ENCODE assay signal across 21 cellular contexts in genomic region chr22:23782649-23783048, GRCh38. TPM values are rescaled to one million over a fixed set of nuclear protein-coding genes. Genes with fewer than 3 reads are reported as not detected.
DNase-seq lines count a peak whose midpoint lies in the region; ATAC-seq, FAIRE-seq and TF ChIP-seq lines count a peak whose summit lies in the region.
"Had no signal": no experiment of that assay in that cellular context is flagged by ENCODE, and none has a peak within 500 bp of the region (broad histone marks: within the 10 kb centered on the region; RNA-seq: fewer than 3 reads in every experiment).

No MANE protein-coding gene starts in this region.

- peaks cover 28% of the 10 kb centered on the region for H3K4me1 Mint-ChIP-seq in activated CD8-positive, alpha-beta T cell treated with anti-CD3 and anti-CD28 coated beads, Interleukin-2, amount 10 ng/mL, durations not matched to agents 7 days and 5 days (ENCODE audit: low read depth)
- peaks cover 15% of the 10 kb centered on the region for H3K4me1 Mint-ChIP-seq in activated CD8-positive, alpha-beta T cell treated with anti-CD3 and anti-CD28 coated beads for 36 hours (ENCODE audit: low read depth)
- peaks cover 20% of the 10 kb centered on the region for H3K4me1 Mint-ChIP-seq in type B pancreatic cell (ENCODE audit: unreplicated experiment)
- peaks cover 6% of the 10 kb centered on the region for H3K4me1 Mint-ChIP-seq in endothelial cell (ENCODE audit: unreplicated experiment)

- CTCF ChIA-PET in activated CD8-positive, alpha-beta T cell treated with anti-CD3 and anti-CD28 coated beads, Interleukin-2, amount 10 ng/mL, durations not matched to agents 7 days and 5 days (lab: Charles Lee), result no interaction called here
- CTCF ChIA-PET in activated CD8-positive, alpha-beta T cell treated with anti-CD3 and anti-CD28 coated beads for 36 hours (lab: Charles Lee), result no interaction called here
- CTCF ChIA-PET in HEK293 (lab: Yijun Ruan, JAX), result no interaction called here

- H3K4me3 ChIP-seq in HEK293 (ENCODE audit: low read depth, low read length) (no peak overlapping the region), hepatocyte (no peak overlapping the region)
- H3K4me3 ChIP-seq: GM23248 had no signal

- H3K4me1 ChIP-seq in HEK293 (ENCODE audit: control insufficient read depth, insufficient read depth, low read length) (no peaks in the 10 kb centered on the region; the same call in 1 of the 2 replicates), hepatocyte (ENCODE audit: insufficient read depth) (peaks cover 36% of the 10 kb centered on the region)

- H3K9me3 ChIP-seq in HEK293 (ENCODE audit: control insufficient read depth, insufficient read depth, low read depth, low read length), result no peaks in the 10 kb centered on the region
- no peaks in the 10 kb centered on the region for H3K9me3 ChIP-seq in hepatocyte (ENCODE audit: low read depth)

- no peak for ATAC-seq in activated CD8-positive, alpha-beta T cell treated with anti-CD3 and anti-CD28 coated beads, Interleukin-2, amount 10 ng/mL, durations not matched to agents 7 days and 5 days
- no peak for ATAC-seq in activated CD8-positive, alpha-beta T cell treated with anti-CD3 and anti-CD28 coated beads for 36 hours
- ATAC-seq: HCT116 had no signal

- no peak for DNase-seq in activated CD8-positive, alpha-beta T cell treated with anti-CD3 and anti-CD28 coated beads, Interleukin-2, amount 10 ng/mL, durations not matched to agents 7 days and 5 days
- no peak for DNase-seq in activated CD8-positive, alpha-beta T cell treated with anti-CD3 and anti-CD28 coated beads for 36 hours
- DNase-seq in hepatocyte (ENCODE audit: low spot score), result no peak
- DNase-seq in urothelium cell line (ENCODE audit: low spot score), result no peak
- no peak for DNase-seq in NCI-H1048 (lab: John Stamatoyannopoulos, UW)
- no peak for DNase-seq in type B pancreatic cell (ENCODE audit: extremely low spot score, unreplicated experiment)
- DNase-seq in endothelial cell (ENCODE audit: low spot score), result no peak
- DNase-seq: CD4-positive, alpha-beta memory T cell; DMS153; DMS79 treated with DMSO at 0.1 percent for 48 hours; EL; GM23248 had no signal

- H3K79me2 ChIP-seq in hepatocyte, result peaks cover 5% of the 10 kb centered on the region

- no peaks in the 10 kb centered on the region for H3K9me2 ChIP-seq in hepatocyte (replicated peaks; ENCODE audit: insufficient read depth)

- no peak for TF ChIP-seq CTCF in activated CD8-positive, alpha-beta T cell treated with anti-CD3 and anti-CD28 coated beads for 36 hours (IDR thresholded peaks at IDR 0.05)
- no peak for TF ChIP-seq CTCF in HEK293 (tag by site-specific recombination; IDR thresholded peaks at IDR 0.05)
- TF ChIP-seq CTCF in hepatocyte (IDR thresholded peaks at IDR 0.05; ENCODE audit: poor library complexity), result no peak
- TF ChIP-seq CTCF in type B pancreatic cell (conservative IDR thresholded peaks at IDR 0.05), result no peak
- no peak for TF ChIP-seq CTCF in endothelial cell (IDR thresholded peaks at IDR 0.05; ENCODE audit: unreplicated experiment)

- no peaks in the 10 kb centered on the region for H3K27me3 Mint-ChIP-seq in activated CD8-positive, alpha-beta T cell treated with anti-CD3 and anti-CD28 coated beads, Interleukin-2, amount 10 ng/mL, durations not matched to agents 7 days and 5 days (ENCODE audit: low read depth)
- H3K27me3 Mint-ChIP-seq in activated CD8-positive, alpha-beta T cell treated with anti-CD3 and anti-CD28 coated beads for 36 hours, result no peaks in the 10 kb centered on the region
- H3K27me3 Mint-ChIP-seq in type B pancreatic cell (no peaks in the 10 kb centered on the region), endothelial cell (ENCODE audit: unreplicated experiment) (peaks cover 3% of the 10 kb centered on the region)
- H3K27me3 Mint-ChIP-seq: CD4-positive, alpha-beta memory T cell had no signal

- H3K27ac Mint-ChIP-seq in activated CD8-positive, alpha-beta T cell treated with anti-CD3 and anti-CD28 coated beads, Interleukin-2, amount 10 ng/mL, durations not matched to agents 7 days and 5 days, result peak overlapping the region; percentile 20
- no peak overlapping the region for H3K27ac Mint-ChIP-seq in activated CD8-positive, alpha-beta T cell treated with anti-CD3 and anti-CD28 coated beads for 36 hours
- H3K27ac Mint-ChIP-seq in type B pancreatic cell (no peak overlapping the region), endothelial cell (ENCODE audit: unreplicated experiment) (no peak overlapping the region)

- FAIRE-seq in urothelium cell line (lab: Jason Lieb, UNC), result peak; percentile 61
- FAIRE-seq: D721Med, G401.6, GM12891, H54 had no signal

- POLR2A ChIA-PET in activated CD8-positive, alpha-beta T cell treated with anti-CD3 and anti-CD28 coated beads, Interleukin-2, amount 10 ng/mL, durations not matched to agents 7 days and 5 days (lab: Charles Lee), result no interaction called here
- POLR2A ChIA-PET in activated CD8-positive, alpha-beta T cell treated with anti-CD3 and anti-CD28 coated beads for 36 hours (lab: Charles Lee), result interaction anchor here (0.7 kb wide), 1 partner anchor 104 kb away, joined by 3 read pairs; no protein-coding TSS in a partner anchor
- POLR2A ChIA-PET in HEK293 (lab: Yijun Ruan, JAX), result no interaction called here

- H3K36me3 ChIP-seq in HEK293 (ENCODE audit: control insufficient read depth in 2 of 2, insufficient read depth in 1 of 2, low read length in 2 of 2), result no peaks in the 10 kb centered on the region
- H3K36me3 ChIP-seq in hepatocyte (replicated peaks; ENCODE audit: insufficient read depth, low read depth), result no peaks in the 10 kb centered on the region

- intact Hi-C loops in activated CD8-positive, alpha-beta T cell treated with anti-CD3 and anti-CD28 coated beads for 36 hours (cut with micrococcal nuclease), result no loop called here

- no peaks in the 10 kb centered on the region for H3K27me3 ChIP-seq in hepatocyte

- no peak overlapping the region for H3K4me2 ChIP-seq in hepatocyte

- H2AFZ ChIP-seq in hepatocyte, result no peak overlapping the region
- H2AFZ ChIP-seq: GM23248 had no signal

- no peaks in the 10 kb centered on the region for H3K36me3 Mint-ChIP-seq in activated CD8-positive, alpha-beta T cell treated with anti-CD3 and anti-CD28 coated beads, Interleukin-2, amount 10 ng/mL, durations not matched to agents 7 days and 5 days (ENCODE audit: low read depth)
- no peaks in the 10 kb centered on the region for H3K36me3 Mint-ChIP-seq in activated CD8-positive, alpha-beta T cell treated with anti-CD3 and anti-CD28 coated beads for 36 hours (ENCODE audit: low read depth)
- H3K36me3 Mint-ChIP-seq in type B pancreatic cell (no peaks in the 10 kb centered on the region), endothelial cell (ENCODE audit: low read depth, unreplicated experiment) (no peaks in the 10 kb centered on the region)

- peaks cover 3% of the 10 kb centered on the region for H4K20me1 ChIP-seq in hepatocyte (ENCODE audit: insufficient read depth, poor library complexity, severe bottlenecking)

- H3K4me3 Mint-ChIP-seq in activated CD8-positive, alpha-beta T cell treated with anti-CD3 and anti-CD28 coated beads, Interleukin-2, amount 10 ng/mL, durations not matched to agents 7 days and 5 days, result no peak overlapping the region
- H3K4me3 Mint-ChIP-seq in activated CD8-positive, alpha-beta T cell treated with anti-CD3 and anti-CD28 coated beads for 36 hours, result no peak overlapping the region
- H3K4me3 Mint-ChIP-seq in type B pancreatic cell (no peak overlapping the region), endothelial cell (ENCODE audit: unreplicated experiment) (no peak overlapping the region)
- H3K4me3 Mint-ChIP-seq: CD4-positive, alpha-beta memory T cell had no signal

- no peaks in the 10 kb centered on the region for H3K9me3 Mint-ChIP-seq in activated CD8-positive, alpha-beta T cell treated with anti-CD3 and anti-CD28 coated beads, Interleukin-2, amount 10 ng/mL, durations not matched to agents 7 days and 5 days (ENCODE audit: insufficient read depth)
- no peaks in the 10 kb centered on the region for H3K9me3 Mint-ChIP-seq in activated CD8-positive, alpha-beta T cell treated with anti-CD3 and anti-CD28 coated beads for 36 hours
- no peaks in the 10 kb centered on the region for H3K9me3 Mint-ChIP-seq in type B pancreatic cell
- H3K9me3 Mint-ChIP-seq in endothelial cell (ENCODE audit: unreplicated experiment), result no peaks in the 10 kb centered on the region
- H3K9me3 Mint-ChIP-seq: CD4-positive, alpha-beta memory T cell had no signal

- no peak overlapping the region for H3K27ac ChIP-seq in HEK293 (ENCODE audit: extremely low read depth, low read depth, low read length)
- peak overlapping the region; percentile 75 for H3K27ac ChIP-seq in hepatocyte
- H3K27ac ChIP-seq: 22Rv1, C4-2B had no signal

RNA-seq across cellular contexts. Expression of gene SMARCB1, which starts 4.1 kb away (rescaled TPM):
- total RNA-seq in activated CD8-positive, alpha-beta T cell treated with anti-CD3 and anti-CD28 coated beads, Interleukin-2, amount 10 ng/mL, durations not matched to agents 7 days and 5 days, result 100 to 1,000 TPM; 112 to 113 TPM
- 10 to 100 TPM; 82.8 to 86.3 TPM for total RNA-seq in activated CD8-positive, alpha-beta T cell treated with anti-CD3 and anti-CD28 coated beads for 36 hours
- total RNA-seq in hepatocyte, result 84.3 and 88.2 TPM in 2 replicates
- 103 and 120 TPM in 2 replicates for polyA plus RNA-seq in hepatocyte
- total RNA-seq in type B pancreatic cell (ENCODE audit: low replicate concordance), result 99.5 and 159 TPM in 2 replicates
- 105 TPM for total RNA-seq in endothelial cell (ENCODE audit: unreplicated experiment)

RNA-seq across cellular contexts. Expression of gene MMP11, which starts 10.0 kb away (rescaled TPM):
- total RNA-seq in activated CD8-positive, alpha-beta T cell treated with anti-CD3 and anti-CD28 coated beads, Interleukin-2, amount 10 ng/mL, durations not matched to agents 7 days and 5 days, result under 1 TPM; 0.42 to 0.55 TPM
- 1 to 10 TPM in 1 of 2 experiments, under 1 TPM in 1; 0.85 to 1.4 TPM for total RNA-seq in activated CD8-positive, alpha-beta T cell treated with anti-CD3 and anti-CD28 coated beads for 36 hours
- 27.9 and 36.2 TPM in 2 replicates for total RNA-seq in hepatocyte
- polyA plus RNA-seq in hepatocyte, result 22.8 and 25.2 TPM in 2 replicates
- total RNA-seq in type B pancreatic cell (ENCODE audit: low replicate concordance), result 17.8 and 31.6 TPM in 2 replicates
- 3.4 TPM for total RNA-seq in endothelial cell (ENCODE audit: unreplicated experiment)
- total RNA-seq: HT1080 had no signal

RNA-seq across cellular contexts. Expression of gene CHCHD10, which starts 14.9 kb away (rescaled TPM):
- total RNA-seq in activated CD8-positive, alpha-beta T cell treated with anti-CD3 and anti-CD28 coated beads, Interleukin-2, amount 10 ng/mL, durations not matched to agents 7 days and 5 days, result 100 to 1,000 TPM; 134 to 140 TPM
- total RNA-seq in activated CD8-positive, alpha-beta T cell treated with anti-CD3 and anti-CD28 coated beads for 36 hours, result 100 to 1,000 TPM; 197 to 212 TPM
- total RNA-seq in hepatocyte (4.0 and 36.5 TPM in 2 replicates), type B pancreatic cell (ENCODE audit: low replicate concordance) (87.2 and 156 TPM in 2 replicates), endothelial cell (ENCODE audit: unreplicated experiment) (55.8 TPM)
- 53.0 and 68.1 TPM in 2 replicates for polyA plus RNA-seq in hepatocyte
- total RNA-seq: HT1080 had no signal

RNA-seq across cellular contexts. Expression of gene C22orf15, which starts 19.9 kb away (rescaled TPM):
- total RNA-seq in activated CD8-positive, alpha-beta T cell treated with anti-CD3 and anti-CD28 coated beads, Interleukin-2, amount 10 ng/mL, durations not matched to agents 7 days and 5 days, result 1 to 10 TPM in 1 of 2 experiments, under 1 TPM in 1; 0.81 to 1.4 TPM
- 1 to 10 TPM; 1.1 to 2.1 TPM for total RNA-seq in activated CD8-positive, alpha-beta T cell treated with anti-CD3 and anti-CD28 coated beads for 36 hours
- total RNA-seq in hepatocyte (not detected in 2 replicates), type B pancreatic cell (ENCODE audit: low replicate concordance) (1.7 TPM in 1 of 2 replicates, not detected in the other), endothelial cell (ENCODE audit: unreplicated experiment) (2.0 TPM)
- polyA plus RNA-seq in hepatocyte, result 0.35 and 0.37 TPM in 2 replicates
- total RNA-seq: GM23248 had no signal

RNA-seq across cellular contexts. Expression of gene VPREB3, which starts 28.4 kb away (rescaled TPM):
- total RNA-seq in activated CD8-positive, alpha-beta T cell treated with anti-CD3 and anti-CD28 coated beads, Interleukin-2, amount 10 ng/mL, durations not matched to agents 7 days and 5 days, result not detected
- not detected for total RNA-seq in activated CD8-positive, alpha-beta T cell treated with anti-CD3 and anti-CD28 coated beads for 36 hours
- total RNA-seq in hepatocyte (not detected in 2 replicates), type B pancreatic cell (ENCODE audit: low replicate concordance) (0.92 TPM in 1 of 2 replicates, not detected in the other), endothelial cell (ENCODE audit: unreplicated experiment) (not detected)
- polyA plus RNA-seq in hepatocyte, result not detected in 2 replicates
- total RNA-seq: CD4-positive, alpha-beta memory T cell; GM23248; HT1080 had no signal
- polyA plus RNA-seq: GM23248 had no signal
